Comparison of ENCODE assay signal across 8 cellular contexts in genomic region chr20:36754656-36755222, GRCh38. TPM values are rescaled to one million over a fixed set of nuclear protein-coding genes. Genes with fewer than 3 reads are reported as not detected.
DNase-seq lines count a peak whose midpoint lies in the region; ATAC-seq, FAIRE-seq and TF ChIP-seq lines count a peak whose summit lies in the region.

No MANE protein-coding gene starts in this region.

- H3K9me3 ChIP-seq in endodermal cell (ENCODE audit: control insufficient read depth, low read length) (no peaks in the 10 kb centered on the region), mesodermal cell (ENCODE audit: control insufficient read depth, low read length) (no peaks in the 10 kb centered on the region), upper lobe of left lung (no peaks in the 10 kb centered on the region)

- H3K27ac Mint-ChIP-seq in endodermal cell = no peak overlapping the region

- TF ChIP-seq CTCF in AG10803 (conservative IDR thresholded peaks at IDR 0.05; ENCODE audit: low read length) (peak; percentile 94), endodermal cell (conservative IDR thresholded peaks at IDR 0.05) (peak; percentile 86), upper lobe of left lung (IDR thresholded peaks at IDR 0.05) (peak in 5 of 6 experiments; percentile 58 to 80 (median 70))

- H3K36me3 Mint-ChIP-seq in endodermal cell (ENCODE audit: low read depth) = peaks cover 46% of the 10 kb centered on the region

- no peak overlapping the region for H3K4me3 Mint-ChIP-seq in endodermal cell

- WGBS in endodermal cell (ENCODE audit: insufficient coverage in 1 of 2, insufficient read length in 1 of 2), 2 experiments = 10 to 52% methylated on average over 1 to 2 of the region's 2 CpGs
- WGBS in mesodermal cell (ENCODE audit: insufficient coverage in 2 of 2), 2 experiments = 25 to 29% methylated on average over 2 of the region's 2 CpGs
- WGBS in upper lobe of left lung, 2 donors = 6 to 13% methylated on average over 2 of the region's 2 CpGs

- ATAC-seq in upper lobe of left lung (ENCODE audit: low FRiP score in 2 of 2) = peak; percentile 84 to 85

- no peak for TF ChIP-seq EP300 in upper lobe of left lung (IDR thresholded peaks at IDR 0.05)

- H3K27me3 Mint-ChIP-seq in endodermal cell (ENCODE audit: insufficient read depth) = no peaks in the 10 kb centered on the region

- H3K27ac ChIP-seq in endodermal cell (ENCODE audit: low read depth, low read length) (no peak overlapping the region), mesodermal cell (ENCODE audit: low read depth, low read length, severe bottlenecking) (peak overlapping the region; percentile 59), upper lobe of left lung (peak overlapping the region; percentile 17 to 75 (median 26))

- no peak overlapping the region for H3K4me3 ChIP-seq in AG10803 (ENCODE audit: low read length)
- no peak overlapping the region for H3K4me3 ChIP-seq in endodermal cell (ENCODE audit: low read length)
- no peak overlapping the region for H3K4me3 ChIP-seq in mesodermal cell (ENCODE audit: extremely low read depth, insufficient read depth, low read length, poor library complexity, severe bottlenecking)
- H3K4me3 ChIP-seq in upper lobe of left lung = no peak overlapping the region

- no peaks in the 10 kb centered on the region for H3K27me3 ChIP-seq in endodermal cell (ENCODE audit: control insufficient read depth, insufficient read depth, low read length, poor library complexity, severe bottlenecking)
- H3K27me3 ChIP-seq in upper lobe of left lung = no peaks in the 10 kb centered on the region

- peaks cover 63% of the 10 kb centered on the region for H3K36me3 ChIP-seq in endodermal cell (ENCODE audit: control insufficient read depth, insufficient read depth, low read length)
- peaks cover 70% of the 10 kb centered on the region for H3K36me3 ChIP-seq in mesodermal cell (ENCODE audit: control insufficient read depth, insufficient read depth, low read length)
- peaks cover 0 to 16% (median 5%) of the 10 kb centered on the region in 4 donors for H3K36me3 ChIP-seq in upper lobe of left lung

- no peaks in the 10 kb centered on the region for H3K4me1 Mint-ChIP-seq in endodermal cell

- no peak overlapping the region for H3K9ac ChIP-seq in endodermal cell (ENCODE audit: extremely low read depth, low read length, poor library complexity, severe bottlenecking)

- H3K9me3 Mint-ChIP-seq in endodermal cell = no peaks in the 10 kb centered on the region

- DNase-seq in AG10803 (ENCODE audit: low read depth) (peak; percentile 75), GM18507 (ENCODE audit: extremely low spot score, insufficient read length, low read depth) (no peak), NCI-H345 (lab: John Stamatoyannopoulos, UW) (peak; percentile 47), endodermal cell (peak; percentile 86), upper lobe of left lung (peak in 1 of 2 donors; percentile 51), NOMO-1 (lab: John Stamatoyannopoulos, UW; ENCODE audit: unreplicated experiment in 2 of 2) (no peak)
- peak; percentile 9 to 50 for DNase-seq in activated CD4-positive, alpha-beta T cell treated with anti-CD3 and anti-CD28 coated beads for 4 hours

- peak; percentile 68 for FAIRE-seq in GM18507 (lab: Jason Lieb, UNC)

- TF ChIP-seq POLR2A in upper lobe of left lung (IDR thresholded peaks at IDR 0.05) = no peak

- no peaks in the 10 kb centered on the region for H3K4me1 ChIP-seq in endodermal cell (ENCODE audit: control insufficient read depth, insufficient read depth, low read length)
- peaks cover 5% of the 10 kb centered on the region for H3K4me1 ChIP-seq in mesodermal cell (ENCODE audit: control insufficient read depth, insufficient read depth, low read length, poor library complexity, severe bottlenecking)
- peaks cover 5 to 23% (median 9%) of the 10 kb centered on the region in 4 donors for H3K4me1 ChIP-seq in upper lobe of left lung

RNA-seq across cellular contexts. Expression of gene NDRG3, which starts 8.8 kb away (rescaled TPM):
- 10 to 100 TPM; 24.6 to 26.1 TPM for total RNA-seq in endodermal cell
- 32.2 TPM for polyA plus RNA-seq in endodermal cell (2013, experiment 1 of 2)
- 31.4 TPM for polyA plus RNA-seq in endodermal cell (2013, experiment 2 of 2)
- 24.9 TPM for polyA plus RNA-seq in mesodermal cell (2013, experiment 1 of 2)
- polyA plus RNA-seq in mesodermal cell (2013, experiment 2 of 2) = 22.8 TPM
- total RNA-seq in upper lobe of left lung = 10 to 100 TPM in 5 of 6 donors, 1 to 10 TPM in 1; 7.8 to 28.7 (median 18.2) TPM

RNA-seq across cellular contexts. Expression of gene DSN1, which starts 18.8 kb away (rescaled TPM):
- total RNA-seq in endodermal cell = 10 to 100 TPM; 21.4 to 32.4 TPM
- 26.4 TPM for polyA plus RNA-seq in endodermal cell (2013, experiment 1 of 2)
- polyA plus RNA-seq in endodermal cell (2013, experiment 2 of 2) = 23.9 TPM
- polyA plus RNA-seq in mesodermal cell (2013, experiment 1 of 2) = 19.1 TPM
- polyA plus RNA-seq in mesodermal cell (2013, experiment 2 of 2) = 18.1 TPM
- 10 to 100 TPM in 2 of 6 donors, 1 to 10 TPM in 4; 4.7 to 29.3 (median 7.8) TPM for total RNA-seq in upper lobe of left lung

Comparison
In these comparisons a context has a peak if more than half of its experiments do, and no peak if none do; other contexts are left out.
1. DNase-seq: peak in AG10803 (single experiment), NCI-H345 (single experiment), activated CD4-positive, alpha-beta T cell treated with anti-CD3 and anti-CD28 coated beads for 4 hours (2 of 2) and endodermal cell (single experiment); none in GM18507 (single experiment) and NOMO-1 (0 of 2).
2. Peak in every context shown above with its lines, with median percentiles within 50 percentile points of each other: CTCF ChIP-seq.